In genomic region chr15:41018534-41018933, GRCh38 we compare ENCODE assay signal across 2 cellular contexts.
TF ChIP-seq lines count a peak whose summit lies in the region.

No MANE protein-coding gene starts in this region.

TF ChIP-seq in liver, 16 proteins besides CTCF, POLR2A, EP300 and RAD21 (continued from another document):
- no peak for TF ChIP-seq ATF3 (IDR thresholded peaks at IDR 0.05)
TF ChIP-seq in liver: peak in this region for 0.

TF ChIP-seq in HepG2, 621 proteins besides CTCF, POLR2A, EP300 and RAD21 (continued from another document):
- TF ChIP-seq HIC2 (CRISPR knock-in tag; IDR thresholded peaks at IDR 0.05; ENCODE audit: low read depth) (no peak), ZBTB7A (CRISPR knock-in tag; IDR thresholded peaks at IDR 0.05) (no peak), ZIK1 (CRISPR knock-in tag; IDR thresholded peaks at IDR 0.05; ENCODE audit: borderline replicate concordance, low read depth) (no peak), ZNF512 (CRISPR knock-in tag; IDR thresholded peaks at IDR 0.05) (no peak), ZNF775 (CRISPR knock-in tag; IDR thresholded peaks at IDR 0.05; ENCODE audit: borderline replicate concordance) (no peak), ZGPAT (CRISPR knock-in tag; IDR thresholded peaks at IDR 0.05) (no peak), ARNTL (CRISPR knock-in tag; IDR thresholded peaks at IDR 0.05) (no peak)
